17 cellular contexts compared by ENCODE assay signal in the genomic region with DNA sequence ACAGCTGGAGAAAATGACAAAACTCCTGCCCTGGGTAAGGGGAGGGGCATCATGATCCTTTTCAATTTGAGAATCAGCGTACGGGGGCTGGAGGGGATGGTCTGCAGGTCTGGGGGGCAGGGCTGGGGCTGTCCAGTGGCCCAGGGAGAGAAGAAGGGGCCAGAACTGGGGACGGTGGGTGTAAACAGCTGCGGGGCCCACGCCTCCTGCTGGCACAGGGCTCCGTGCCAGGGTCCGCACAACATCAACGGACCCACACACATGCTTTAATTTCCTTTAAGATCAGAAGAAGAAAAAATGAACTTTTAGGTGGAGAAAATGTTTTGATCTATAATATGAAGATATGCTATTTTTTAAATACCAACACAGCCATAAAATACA. TPM values are rescaled to one million over a fixed set of nuclear protein-coding genes. Genes with fewer than 3 reads are reported as not detected.
DNase-seq lines count a peak whose midpoint lies in the region; FAIRE-seq and TF ChIP-seq lines count a peak whose summit lies in the region.
"Had no signal": no experiment of that assay in that cellular context is flagged by ENCODE, and none has a peak within 500 bp of the region (broad histone marks: within the 10 kb centered on the region; RNA-seq: fewer than 3 reads in every experiment).

No MANE protein-coding gene starts in this region.

- TF ChIP-seq CTCF in kidney (IDR thresholded peaks at IDR 0.05; ENCODE audit: borderline replicate concordance, extremely low read depth, insufficient read depth) (no peak), spleen (IDR thresholded peaks at IDR 0.05 in 8 of 11, conservative IDR thresholded peaks at IDR 0.05 in 3 of 11) (no peak)

- WGBS in spleen, 5 donors = 66 to 78% (median 71%) methylated on average over 7 to 8 of the region's 8 CpGs

- FAIRE-seq in kidney (lab: Jason Lieb, UNC) (no peak), GM12891 (lab: Jason Lieb, UNC) (no peak)
- FAIRE-seq: GM19239, H54, HepG2 had no signal

- H3K9ac ChIP-seq in kidney (ENCODE audit: low read length in 2 of 2) = no peak overlapping the region

- no peaks in the 10 kb centered on the region for H3K4me1 ChIP-seq in kidney (ENCODE audit: control insufficient read depth in 1 of 2, insufficient read depth in 1 of 2, low read depth in 1 of 2, low read length in 2 of 2)
- no peaks in the 10 kb centered on the region for H3K4me1 ChIP-seq in spleen

- no peak overlapping the region for H3K4me3 ChIP-seq in kidney (ENCODE audit: low read length in 2 of 2)
- H3K4me3 ChIP-seq in spleen = no peak overlapping the region
- H3K4me3 ChIP-seq: PC-9 had no signal

- no peaks in the 10 kb centered on the region for H3K9me3 ChIP-seq in kidney (ENCODE audit: control insufficient read depth in 1 of 2, low read length in 2 of 2)
- peaks cover 0 to 14% (median 3%) of the 10 kb centered on the region in 8 donors for H3K9me3 ChIP-seq in spleen

- intact Hi-C loops in kidney (cut with DNase I) = no loop called here
- intact Hi-C loops in spleen (cut with DNase I; ENCODE audit: low total_unique reads) = no loop called here

- H3K36me3 ChIP-seq in kidney (ENCODE audit: control insufficient read depth in 1 of 2, insufficient read depth in 2 of 2, low read length in 2 of 2) = no peaks in the 10 kb centered on the region
- H3K36me3 ChIP-seq in spleen = no peaks in the 10 kb centered on the region

- peak overlapping the region; percentile 64 for H3K27ac ChIP-seq in angular gyrus (ENCODE audit: low read depth, low read length)
- H3K27ac ChIP-seq in kidney (ENCODE audit: low read depth in 2 of 2, low read length in 2 of 2) = no peak overlapping the region
- no peak overlapping the region for H3K27ac ChIP-seq in spleen
- H3K27ac ChIP-seq: PC-9 had no signal

- H3K27me3 ChIP-seq in spleen (replicated peaks in 1 of 7) = peaks cover 0 to 54% (median 4%) of the 10 kb centered on the region in 7 donors

- TF ChIP-seq POLR2A in spleen (IDR thresholded peaks at IDR 0.05) (no peak), GM12891 (IDR thresholded peaks at IDR 0.05; ENCODE audit: low read depth, low read length) (no peak)

- peak; percentile 44 for DNase-seq in D341Med (ENCODE audit: low spot score)
- DNase-seq in kidney = peak; percentile 27
- peak; percentile 56 for DNase-seq in spleen
- no peak for DNase-seq in mucosa of gallbladder (ENCODE audit: low spot score)
- no peak for DNase-seq in GM12891 (ENCODE audit: insufficient read length, low spot score)
- DNase-seq in 8988T = no peak
- DNase-seq: DMS53, KG1, NCI-H1436, NCI-H2081, NCI-H510A treated with DMSO at 0.1 percent for 48 hours, PC-9 had no signal

TF ChIP-seq in GM12891, 5 proteins besides CTCF, POLR2A, EP300 and RAD21:
- TF ChIP-seq SPI1 (IDR thresholded peaks at IDR 0.05; ENCODE audit: low read depth, low read length) (no peak), POLR2AphosphoS5 (IDR thresholded peaks at IDR 0.05; ENCODE audit: low read depth, low read length) (no peak), TAF1 (IDR thresholded peaks at IDR 0.05; ENCODE audit: low read depth, low read length) (no peak), PAX5 (IDR thresholded peaks at IDR 0.05; ENCODE audit: insufficient read depth, low read length, severe bottlenecking) (no peak), POU2F2 (IDR thresholded peaks at IDR 0.05; ENCODE audit: low read depth, low read length) (no peak)

RNA-seq across cellular contexts. Expression of a gene that starts 52.1 kb away (rescaled TPM):
- total RNA-seq in kidney (not detected), spleen (not detected), mucosa of gallbladder (not detected)
- polyA plus RNA-seq in kidney (ENCODE audit: insufficient read depth, low read depth, low replicate concordance) (not detected), spleen (not detected)
- polyA plus RNA-seq in GM12891 (2012; ENCODE audit: low read depth, missing spikeins) = not detected
- total RNA-seq: CD4-positive, alpha-beta T cell had no signal

Comparison
In these comparisons a context has a peak if more than half of its experiments do, and no peak if none do; other contexts are left out.
1. DNase-seq: peak in D341Med (single experiment), kidney (single experiment) and spleen (single experiment); none in mucosa of gallbladder (single experiment), GM12891 (single experiment) and 8988T (single experiment).